In the genomic region with DNA sequence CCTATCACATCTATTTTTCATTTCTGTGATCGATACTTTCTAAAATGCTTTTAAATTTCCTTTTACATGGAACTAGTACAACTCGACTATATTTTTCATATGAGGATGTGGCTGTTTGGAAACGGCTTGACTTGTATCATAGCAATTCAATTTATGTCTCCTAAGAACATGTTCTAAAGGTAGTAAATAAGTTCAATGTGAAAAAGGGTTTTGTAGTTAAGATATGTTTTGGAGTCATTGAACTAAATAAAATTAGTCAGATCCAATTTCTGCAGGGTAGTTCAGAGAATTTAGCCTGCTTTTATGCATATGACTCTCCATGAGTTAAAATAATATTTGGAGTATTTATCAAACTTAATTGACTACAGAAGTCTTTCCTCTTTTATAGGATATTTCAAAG, we compare ENCODE assay signal across 2 cellular contexts.
TF ChIP-seq lines count a peak whose summit lies in the region.

No MANE protein-coding gene starts in this region.

TF ChIP-seq in SK-N-SH, 30 proteins besides CTCF, POLR2A, EP300 and RAD21 (continued from another document):
- TF ChIP-seq MXI1 (IDR thresholded peaks at IDR 0.05; ENCODE audit: low read depth, low read length) = no peak
- no peak for TF ChIP-seq GATA2 (CRISPR knock-in tag; IDR thresholded peaks at IDR 0.05)
- no peak for TF ChIP-seq RFX5 (IDR thresholded peaks at IDR 0.05; ENCODE audit: low read length)
- TF ChIP-seq TEAD4 (IDR thresholded peaks at IDR 0.05; ENCODE audit: borderline replicate concordance, insufficient read depth) = no peak
- no peak for TF ChIP-seq ELF1 (IDR thresholded peaks at IDR 0.05)
- no peak for TF ChIP-seq USF1 (IDR thresholded peaks at IDR 0.05; ENCODE audit: borderline replicate concordance, low read depth)

TF ChIP-seq in WTC11, 78 proteins besides CTCF, POLR2A, EP300 and RAD21 (continued from another document):
- TF ChIP-seq, protein P1, sequence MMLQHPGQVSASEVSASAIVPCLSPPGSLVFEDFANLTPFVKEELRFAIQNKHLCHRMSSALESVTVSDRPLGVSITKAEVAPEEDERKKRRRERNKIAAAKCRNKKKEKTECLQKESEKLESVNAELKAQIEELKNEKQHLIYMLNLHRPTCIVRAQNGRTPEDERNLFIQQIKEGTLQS (CRISPR knock-in tag; conservative IDR thresholded peaks at IDR 0.05) = no peak
- TF ChIP-seq TCF7 (CRISPR knock-in tag; IDR thresholded peaks at IDR 0.05; ENCODE audit: low read depth) (no peak), ZNF121 (CRISPR knock-in tag; IDR thresholded peaks at IDR 0.05) (no peak), ZBTB21 (CRISPR knock-in tag; IDR thresholded peaks at IDR 0.05; ENCODE audit: borderline replicate concordance) (no peak), NR1H2 (CRISPR knock-in tag; IDR thresholded peaks at IDR 0.05) (no peak), USF1 (CRISPR knock-in tag; IDR thresholded peaks at IDR 0.05) (no peak), AFF4 (CRISPR knock-in tag; IDR thresholded peaks at IDR 0.05; ENCODE audit: borderline replicate concordance) (no peak), MLX (CRISPR knock-in tag; IDR thresholded peaks at IDR 0.05) (no peak)
- TF ChIP-seq, protein P2, sequence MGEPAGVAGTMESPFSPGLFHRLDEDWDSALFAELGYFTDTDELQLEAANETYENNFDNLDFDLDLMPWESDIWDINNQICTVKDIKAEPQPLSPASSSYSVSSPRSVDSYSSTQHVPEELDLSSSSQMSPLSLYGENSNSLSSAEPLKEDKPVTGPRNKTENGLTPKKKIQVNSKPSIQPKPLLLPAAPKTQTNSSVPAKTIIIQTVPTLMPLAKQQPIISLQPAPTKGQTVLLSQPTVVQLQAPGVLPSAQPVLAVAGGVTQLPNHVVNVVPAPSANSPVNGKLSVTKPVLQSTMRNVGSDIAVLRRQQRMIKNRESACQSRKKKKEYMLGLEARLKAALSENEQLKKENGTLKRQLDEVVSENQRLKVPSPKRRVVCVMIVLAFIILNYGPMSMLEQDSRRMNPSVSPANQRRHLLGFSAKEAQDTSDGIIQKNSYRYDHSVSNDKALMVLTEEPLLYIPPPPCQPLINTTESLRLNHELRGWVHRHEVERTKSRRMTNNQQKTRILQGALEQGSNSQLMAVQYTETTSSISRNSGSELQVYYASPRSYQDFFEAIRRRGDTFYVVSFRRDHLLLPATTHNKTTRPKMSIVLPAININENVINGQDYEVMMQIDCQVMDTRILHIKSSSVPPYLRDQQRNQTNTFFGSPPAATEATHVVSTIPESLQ (CRISPR knock-in tag; IDR thresholded peaks at IDR 0.05) = no peak
- TF ChIP-seq, protein P3, sequence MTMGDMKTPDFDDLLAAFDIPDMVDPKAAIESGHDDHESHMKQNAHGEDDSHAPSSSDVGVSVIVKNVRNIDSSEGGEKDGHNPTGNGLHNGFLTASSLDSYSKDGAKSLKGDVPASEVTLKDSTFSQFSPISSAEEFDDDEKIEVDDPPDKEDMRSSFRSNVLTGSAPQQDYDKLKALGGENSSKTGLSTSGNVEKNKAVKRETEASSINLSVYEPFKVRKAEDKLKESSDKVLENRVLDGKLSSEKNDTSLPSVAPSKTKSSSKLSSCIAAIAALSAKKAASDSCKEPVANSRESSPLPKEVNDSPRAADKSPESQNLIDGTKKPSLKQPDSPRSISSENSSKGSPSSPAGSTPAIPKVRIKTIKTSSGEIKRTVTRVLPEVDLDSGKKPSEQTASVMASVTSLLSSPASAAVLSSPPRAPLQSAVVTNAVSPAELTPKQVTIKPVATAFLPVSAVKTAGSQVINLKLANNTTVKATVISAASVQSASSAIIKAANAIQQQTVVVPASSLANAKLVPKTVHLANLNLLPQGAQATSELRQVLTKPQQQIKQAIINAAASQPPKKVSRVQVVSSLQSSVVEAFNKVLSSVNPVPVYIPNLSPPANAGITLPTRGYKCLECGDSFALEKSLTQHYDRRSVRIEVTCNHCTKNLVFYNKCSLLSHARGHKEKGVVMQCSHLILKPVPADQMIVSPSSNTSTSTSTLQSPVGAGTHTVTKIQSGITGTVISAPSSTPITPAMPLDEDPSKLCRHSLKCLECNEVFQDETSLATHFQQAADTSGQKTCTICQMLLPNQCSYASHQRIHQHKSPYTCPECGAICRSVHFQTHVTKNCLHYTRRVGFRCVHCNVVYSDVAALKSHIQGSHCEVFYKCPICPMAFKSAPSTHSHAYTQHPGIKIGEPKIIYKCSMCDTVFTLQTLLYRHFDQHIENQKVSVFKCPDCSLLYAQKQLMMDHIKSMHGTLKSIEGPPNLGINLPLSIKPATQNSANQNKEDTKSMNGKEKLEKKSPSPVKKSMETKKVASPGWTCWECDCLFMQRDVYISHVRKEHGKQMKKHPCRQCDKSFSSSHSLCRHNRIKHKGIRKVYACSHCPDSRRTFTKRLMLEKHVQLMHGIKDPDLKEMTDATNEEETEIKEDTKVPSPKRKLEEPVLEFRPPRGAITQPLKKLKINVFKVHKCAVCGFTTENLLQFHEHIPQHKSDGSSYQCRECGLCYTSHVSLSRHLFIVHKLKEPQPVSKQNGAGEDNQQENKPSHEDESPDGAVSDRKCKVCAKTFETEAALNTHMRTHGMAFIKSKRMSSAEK (CRISPR knock-in tag; IDR thresholded peaks at IDR 0.05; ENCODE audit: borderline replicate concordance) = no peak
